8 cellular contexts compared by ENCODE assay signal in genomic region chr16:74813109-74813641, GRCh38. TPM values are rescaled to one million over a fixed set of nuclear protein-coding genes. Genes with fewer than 3 reads are reported as not detected.
DNase-seq lines count a peak whose midpoint lies in the region; ATAC-seq, FAIRE-seq and TF ChIP-seq lines count a peak whose summit lies in the region.

No MANE protein-coding gene starts in this region.

- H3K4me3 Mint-ChIP-seq in activated T-cell treated with anti-CD3 and anti-CD28 coated beads, Interleukin-2, amount 50 U/mL, for 72 hours = peak overlapping the region in 1 of 2 donors; percentile 27
- H3K4me3 Mint-ChIP-seq in nephron progenitor cell = no peak overlapping the region

- H3K9me3 Mint-ChIP-seq in activated T-cell treated with anti-CD3 and anti-CD28 coated beads, Interleukin-2, amount 50 U/mL, for 72 hours = peaks cover 0 to 1% of the 10 kb centered on the region in 2 donors
- peaks cover 33% of the 10 kb centered on the region for H3K9me3 Mint-ChIP-seq in nephron progenitor cell

- peak; percentile 95 for ATAC-seq in GM21526 (IDR thresholded peaks at IDR 0.05; ENCODE audit: low FRiP score, unreplicated experiment)
- peak; percentile 100 for ATAC-seq in activated T-cell treated with anti-CD3 and anti-CD28 coated beads, Interleukin-2, amount 50 U/mL, for 72 hours (replicated peaks in 1 of 2)

- H3K27me3 Mint-ChIP-seq in activated T-cell treated with anti-CD3 and anti-CD28 coated beads, Interleukin-2, amount 50 U/mL, for 72 hours (ENCODE audit: low read depth) = peaks cover 6% of the 10 kb centered on the region
- peaks cover 4% of the 10 kb centered on the region for H3K27me3 Mint-ChIP-seq in nephron progenitor cell (ENCODE audit: low read depth, poor library complexity)

- peak; percentile 98 for FAIRE-seq in HTR-8/SVneo (lab: Jason Lieb, UNC)

- H3K27ac Mint-ChIP-seq in activated T-cell treated with anti-CD3 and anti-CD28 coated beads, Interleukin-2, amount 50 U/mL, for 72 hours = no peak overlapping the region
- no peak overlapping the region for H3K27ac Mint-ChIP-seq in nephron progenitor cell

- no peaks in the 10 kb centered on the region for H3K9me3 ChIP-seq in Peyer's patch

- peaks cover 0 to 4% (median 0%) of the 10 kb centered on the region in 4 donors for H3K4me1 ChIP-seq in Peyer's patch

- no peak for TF ChIP-seq POLR2A in Peyer's patch (IDR thresholded peaks at IDR 0.05)

- H3K36me3 Mint-ChIP-seq in activated T-cell treated with anti-CD3 and anti-CD28 coated beads, Interleukin-2, amount 50 U/mL, for 72 hours (ENCODE audit: insufficient read depth in 2 of 2) = peaks cover 0 to 2% of the 10 kb centered on the region in 2 donors
- no peaks in the 10 kb centered on the region for H3K36me3 Mint-ChIP-seq in nephron progenitor cell (ENCODE audit: low read depth)

- TF ChIP-seq CTCF in Peyer's patch (IDR thresholded peaks at IDR 0.05) = peak; percentile 70 to 98 (median 90)
- peak; percentile 96 for TF ChIP-seq CTCF in nephron progenitor cell (IDR thresholded peaks at IDR 0.05)

- no peaks in the 10 kb centered on the region for H3K36me3 ChIP-seq in Peyer's patch

- peaks cover 5% of the 10 kb centered on the region for H3K4me1 Mint-ChIP-seq in activated T-cell treated with anti-CD3 and anti-CD28 coated beads, Interleukin-2, amount 50 U/mL, for 72 hours (ENCODE audit: low read depth)
- H3K4me1 Mint-ChIP-seq in nephron progenitor cell = peaks cover 14% of the 10 kb centered on the region

- no peak overlapping the region for H3K27ac ChIP-seq in Peyer's patch

- peak; percentile 56 for DNase-seq in DMS153 treated with DMSO at 0.1 percent for 48 hours (lab: John Stamatoyannopoulos, UW; ENCODE audit: unreplicated experiment)
- DNase-seq in HTR-8/SVneo (ENCODE audit: insufficient read length, low spot score) = peak; percentile 94
- DNase-seq in Peyer's patch = peak; percentile 58 to 90 (median 89)
- peak; percentile 83 to 84 for DNase-seq in activated T-cell treated with anti-CD3 and anti-CD28 coated beads, Interleukin-2, amount 50 U/mL, for 72 hours
- DNase-seq in fibroblast of peridontal ligament (ENCODE audit: extremely low read depth) = peak; percentile 53
- peak; percentile 92 for DNase-seq in nephron progenitor cell
- DNase-seq in stimulated activated naive CD4-positive, alpha-beta T cell (lab: John Stamatoyannopoulos, UW) = peak; percentile 19 to 67 (median 52)

- H3K27me3 ChIP-seq in Peyer's patch = no peaks in the 10 kb centered on the region

- no peak overlapping the region for H3K4me3 ChIP-seq in Peyer's patch

RNA-seq across cellular contexts. Expression of gene FA2H, which starts 38.6 kb away (rescaled TPM):
- total RNA-seq in Peyer's patch = 10 to 100 TPM in 3 of 4 donors, 1 to 10 TPM in 1; 6.6 to 36.9 (median 24.7) TPM
- not detected for total RNA-seq in activated T-cell treated with anti-CD3 and anti-CD28 coated beads, Interleukin-2, amount 50 U/mL, for 72 hours

Comparison
In these comparisons a context has a peak if more than half of its experiments do, and no peak if none do; other contexts are left out.
1. RNA of gene FA2H, which starts 38.6 kb away (total RNA-seq): 6.6 to 36.9 TPM in Peyer's patch; not detected in activated T-cell treated with anti-CD3 and anti-CD28 coated beads, Interleukin-2, amount 50 U/mL, for 72 hours; every median in the first group is over 4 times any median in the second.
2. Peak in every context shown above with its lines, with median percentiles within 50 percentile points of each other: DNase-seq.